Comparison of ENCODE assay signal across 16 cellular contexts in genomic region chr14:85122690-85123089, GRCh38.
DNase-seq lines count a peak whose midpoint lies in the region; ATAC-seq and TF ChIP-seq lines count a peak whose summit lies in the region.
"Had no signal": no experiment of that assay in that cellular context is flagged by ENCODE, and none has a peak within 500 bp of the region (broad histone marks: within the 10 kb centered on the region; RNA-seq: fewer than 3 reads in every experiment).

No MANE protein-coding gene starts in this region.

- H3K9me3 ChIP-seq in hepatocyte (ENCODE audit: low read depth) (no peaks in the 10 kb centered on the region), body of pancreas (no peaks in the 10 kb centered on the region), suprapubic skin (no peaks in the 10 kb centered on the region)
- H3K9me3 ChIP-seq: ovary had no signal

- H3K9me2 ChIP-seq in hepatocyte (replicated peaks; ENCODE audit: insufficient read depth), result no peaks in the 10 kb centered on the region

- TF ChIP-seq POLR2A in body of pancreas (IDR thresholded peaks at IDR 0.05) (no peak), suprapubic skin (IDR thresholded peaks at IDR 0.05) (no peak)

- H3K4me2 ChIP-seq in hepatocyte, result no peak overlapping the region

- no peak for TF ChIP-seq EP300 in suprapubic skin (IDR thresholded peaks at IDR 0.05)

- H3K4me3 ChIP-seq in AG09309 (ENCODE audit: control insufficient read depth, low read depth, low read length) (no peak overlapping the region), hepatocyte (no peak overlapping the region), body of pancreas (no peak overlapping the region), suprapubic skin (no peak overlapping the region)
- H3K4me3 ChIP-seq: ovary had no signal

- no peak overlapping the region for H2AFZ ChIP-seq in hepatocyte

- no peaks in the 10 kb centered on the region for H4K20me1 ChIP-seq in hepatocyte (ENCODE audit: insufficient read depth, poor library complexity, severe bottlenecking)

- no peak for ATAC-seq in body of pancreas
- ATAC-seq in GM21447 (IDR thresholded peaks at IDR 0.05; ENCODE audit: unreplicated experiment), result no peak
- ATAC-seq: activated T-helper 17 cell treated with anti-CD3 and anti-CD28 coated beads, Interleukin-2, amount 50 U/mL, for 72 hours; SK-N-SH treated with all-trans-retinoic acid at 6 μM for 48 hours had no signal

- H3K36me3 ChIP-seq in hepatocyte (replicated peaks; ENCODE audit: insufficient read depth, low read depth) (no peaks in the 10 kb centered on the region), body of pancreas (replicated peaks in 1 of 2; ENCODE audit: insufficient read depth in 1 of 2, low read depth in 2 of 2) (no peaks in the 10 kb centered on the region), suprapubic skin (no peaks in the 10 kb centered on the region)
- H3K36me3 ChIP-seq: ovary had no signal

- H3K27ac ChIP-seq in hepatocyte, result peak overlapping the region; percentile 22
- no peak overlapping the region for H3K27ac ChIP-seq in body of pancreas
- H3K27ac ChIP-seq in suprapubic skin, result no peak overlapping the region
- H3K27ac ChIP-seq: ovary had no signal

- DNase-seq in AG09309 (ENCODE audit: low read depth) (peak; percentile 25), HT-29 (ENCODE audit: low spot score) (peak; percentile 14), astrocyte of the hippocampus (ENCODE audit: low read depth, low spot score) (peak; percentile 66), hepatocyte (ENCODE audit: low spot score) (no peak), body of pancreas (no peak), OCI-M2 (lab: John Stamatoyannopoulos, UW; ENCODE audit: unreplicated experiment) (no peak), suprapubic skin (ENCODE audit: low spot score in 2 of 2) (no peak)
- DNase-seq: activated CD4-positive, alpha-beta T cell treated with anti-CD3 and anti-CD28 coated beads, Interleukin-2, amount 50 U/mL, for 4 hours; aorta; kidney; NCI-H2081 treated with DMSO at 0.1 percent for 48 hours; ovary; stimulated activated CD4-positive, alpha-beta T cell treated with anti-CD3 and anti-CD28 coated beads, Interleukin-12 subunit alpha, Interleukin-12 subunit beta, amount 100 ng/mL, for 4 hours had no signal

- no peaks in the 10 kb centered on the region for H3K27me3 ChIP-seq in hepatocyte
- no peaks in the 10 kb centered on the region for H3K27me3 ChIP-seq in body of pancreas
- no peaks in the 10 kb centered on the region for H3K27me3 ChIP-seq in suprapubic skin
- H3K27me3 ChIP-seq: ovary had no signal

- TF ChIP-seq CTCF in AG09309 (IDR thresholded peaks at IDR 0.05; ENCODE audit: control insufficient read depth, insufficient read depth, low read depth, low read length, missing control alignments), result no peak
- TF ChIP-seq CTCF in hepatocyte (IDR thresholded peaks at IDR 0.05; ENCODE audit: poor library complexity), result no peak
- TF ChIP-seq CTCF in body of pancreas (IDR thresholded peaks at IDR 0.05), result no peak
- TF ChIP-seq CTCF in suprapubic skin (IDR thresholded peaks at IDR 0.05), result no peak

- H3K4me1 ChIP-seq in hepatocyte (ENCODE audit: insufficient read depth) (peaks cover 6% of the 10 kb centered on the region), body of pancreas (no peaks in the 10 kb centered on the region), suprapubic skin (no peaks in the 10 kb centered on the region)

- intact Hi-C loops in body of pancreas (cut with DNase I), result no loop called here

- H3K79me2 ChIP-seq in hepatocyte, result no peaks in the 10 kb centered on the region

Comparison
In these comparisons a context has a peak if more than half of its experiments do, and no peak if none do; other contexts are left out.
1. DNase-seq: peak in AG09309 (single experiment), HT-29 (single experiment) and astrocyte of the hippocampus (single experiment); none in hepatocyte (single experiment), body of pancreas (0 of 4), OCI-M2 (single experiment) and suprapubic skin (0 of 2).